ENCODE assay signal across 8 cellular contexts in the genomic region with DNA sequence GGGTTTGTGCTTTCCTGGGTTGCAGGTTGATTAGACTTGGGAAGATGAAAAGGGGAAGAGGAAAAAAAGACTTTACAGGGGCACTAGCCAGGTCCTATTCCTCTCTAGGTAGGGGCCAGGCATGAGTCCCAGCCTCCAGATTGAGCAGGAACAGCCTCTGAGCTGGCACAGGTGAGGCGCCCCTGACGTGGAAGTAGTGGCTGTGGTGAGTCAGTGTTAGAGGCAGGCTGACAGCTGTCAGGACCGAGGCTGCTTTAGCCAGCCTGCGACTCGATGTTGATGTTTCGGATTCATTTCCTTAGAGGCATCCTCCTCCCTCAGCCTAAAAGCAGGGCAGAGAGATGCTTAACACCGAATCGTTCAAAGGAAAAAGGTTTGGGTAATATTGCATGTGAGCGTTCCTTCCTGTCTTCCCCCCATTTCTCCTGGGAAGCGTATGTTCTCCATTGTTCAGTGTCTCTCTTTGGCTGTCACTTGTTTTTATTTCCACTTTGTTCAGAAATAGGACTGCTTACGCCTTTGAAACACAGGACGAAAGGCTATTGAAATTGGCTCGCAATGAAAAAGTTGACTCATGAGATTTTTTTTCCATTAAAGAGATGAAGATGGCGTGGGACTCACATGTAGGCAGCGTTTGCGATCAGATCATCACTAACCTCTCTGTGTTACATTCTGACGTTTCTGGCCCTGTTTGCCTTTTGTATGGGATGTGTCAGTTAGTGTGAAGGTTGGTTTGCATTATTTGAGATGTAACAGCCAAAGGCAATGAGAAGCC. TPM values are rescaled to one million over a fixed set of nuclear protein-coding genes. Genes with fewer than 3 reads are reported as not detected.
DNase-seq lines count a peak whose midpoint lies in the region; ATAC-seq and TF ChIP-seq lines count a peak whose summit lies in the region.

No MANE protein-coding gene starts in this region.

- TF ChIP-seq POLR2A in uterus (IDR thresholded peaks at IDR 0.05), result no peak

- peak overlapping the region; percentile 76 for H3K4me3 ChIP-seq in rectal smooth muscle tissue (ENCODE audit: low read length)
- H3K4me3 ChIP-seq in uterus, result peak overlapping the region; percentile 37 to 85

- peak; percentile 33 for ATAC-seq in GM18520 (IDR thresholded peaks at IDR 0.05; ENCODE audit: unreplicated experiment)
- no peak for ATAC-seq in HG02938 (IDR thresholded peaks at IDR 0.05; ENCODE audit: unreplicated experiment)
- no peak for ATAC-seq in HG03175 (IDR thresholded peaks at IDR 0.05; ENCODE audit: unreplicated experiment)

- H3K27ac ChIP-seq in rectal smooth muscle tissue (ENCODE audit: low read depth, low read length) (peak overlapping the region; percentile 88), uterus (peak overlapping the region; percentile 86)

- no peaks in the 10 kb centered on the region for H3K36me3 ChIP-seq in rectal smooth muscle tissue (ENCODE audit: control insufficient read depth, insufficient read depth, low read length)
- no peaks in the 10 kb centered on the region for H3K36me3 ChIP-seq in uterus

- peak in 1 of 4 experiments; percentile 18 for TF ChIP-seq CTCF in uterus (IDR thresholded peaks at IDR 0.05)

- no peaks in the 10 kb centered on the region for H3K9me3 ChIP-seq in uterus

- peak; percentile 33 for DNase-seq in NCI-H226
- DNase-seq in activated T-helper 1 cell treated with anti-CD3 and anti-CD28 coated beads, Interleukin-2, amount 50 U/mL, for 16 hours (ENCODE audit: low read depth in 1 of 2, low spot score in 1 of 2), result peak; percentile 47 to 67
- DNase-seq in fibroblast of peridontal ligament (ENCODE audit: extremely low read depth), result peak; percentile 61
- peak; percentile 44 to 63 for DNase-seq in uterus

- H3K9ac ChIP-seq in rectal smooth muscle tissue (ENCODE audit: low read length), result peak overlapping the region; percentile 2

- H3K27me3 ChIP-seq in rectal smooth muscle tissue (ENCODE audit: control insufficient read depth, insufficient read depth, low read length), result no peaks in the 10 kb centered on the region
- H3K27me3 ChIP-seq in uterus, result no peaks in the 10 kb centered on the region

- intact Hi-C loops in uterus (cut with DNase I; ENCODE audit: low total_unique reads), result no loop called here

- H3K4me1 ChIP-seq in rectal smooth muscle tissue (ENCODE audit: control insufficient read depth, insufficient read depth, low read length), result peaks cover 21% of the 10 kb centered on the region
- peaks cover 0 to 8% of the 10 kb centered on the region in 2 donors for H3K4me1 ChIP-seq in uterus

RNA-seq across cellular contexts. Expression of a gene that starts 1.2 kb away (rescaled TPM):
- 10 to 100 TPM in 1 of 4 donors, 1 to 10 TPM in 3; 4.7 to 17.3 (median 9.4) TPM for total RNA-seq in uterus

RNA-seq across cellular contexts. Expression of a gene that starts 17.5 kb away (rescaled TPM):
- total RNA-seq in uterus, result 10 to 100 TPM; 16.5 to 50.2 (median 39.1) TPM
